In genomic region chr4:129282293-129282692, GRCh38 we compare ENCODE assay signal across 18 cellular contexts.
DNase-seq lines count a peak whose midpoint lies in the region.
"Had no signal": no experiment of that assay in that cellular context is flagged by ENCODE, and none has a peak within 500 bp of the region (broad histone marks: within the 10 kb centered on the region; RNA-seq: fewer than 3 reads in every experiment).

No MANE protein-coding gene starts in this region.

- intact Hi-C loops in posterior vena cava (cut with DNase I): no loop called here

- DNase-seq in COR-L47 (lab: John Stamatoyannopoulos, UW) (peak; percentile 7), NCI-H1417 (lab: John Stamatoyannopoulos, UW) (peak in 2 of 3 experiments; percentile 45 to 82), NCI-H2081 treated with DMSO at 0.1 percent for 48 hours (lab: John Stamatoyannopoulos, UW) (peak; percentile 15), NCI-H69 (lab: John Stamatoyannopoulos, UW) (peak; percentile 91), posterior vena cava (ENCODE audit: low spot score) (no peak), NAMALWA (ENCODE audit: low spot score) (no peak)
- no peak for DNase-seq in stimulated activated CD8-positive, alpha-beta memory T cell treated with anti-CD3 and anti-CD28 coated beads, Interleukin-4, amount 100 ng/mL, for 48 hours
- DNase-seq in stimulated activated CD4-positive, alpha-beta T cell treated with anti-CD3 and anti-CD28 coated beads, Interleukin-15, amount 100 ng/mL, for 24 hours: no peak
- DNase-seq: 8988T; ACHN; AML-193; BE2C; Calu3; CD4-positive, alpha-beta T cell; CD8-positive, alpha-beta memory T cell; DMS53; DMS79 treated with DMSO at 0.1 percent for 48 hours; GF-D8 had no signal

Comparison
In these comparisons a context has a peak if more than half of its experiments do, and no peak if none do; other contexts are left out.
1. DNase-seq: peak in COR-L47 (single experiment), NCI-H1417 (2 of 3), NCI-H2081 treated with DMSO at 0.1 percent for 48 hours (single experiment) and NCI-H69 (single experiment); none in stimulated activated CD8-positive, alpha-beta memory T cell treated with anti-CD3 and anti-CD28 coated beads, Interleukin-4, amount 100 ng/mL, for 48 hours (single experiment), posterior vena cava (single experiment), NAMALWA (single experiment) and stimulated activated CD4-positive, alpha-beta T cell treated with anti-CD3 and anti-CD28 coated beads, Interleukin-15, amount 100 ng/mL, for 24 hours (single experiment).